14 cellular contexts compared by ENCODE assay signal in genomic region chr9:98120476-98120875, GRCh38. TPM values are rescaled to one million over a fixed set of nuclear protein-coding genes. Genes with fewer than 3 reads are reported as not detected.
DNase-seq lines count a peak whose midpoint lies in the region; ATAC-seq, FAIRE-seq and TF ChIP-seq lines count a peak whose summit lies in the region.
"Had no signal": no experiment of that assay in that cellular context is flagged by ENCODE, and none has a peak within 500 bp of the region (broad histone marks: within the 10 kb centered on the region; RNA-seq: fewer than 3 reads in every experiment).

No MANE protein-coding gene starts in this region.

- no peaks in the 10 kb centered on the region for H3K79me1 ChIP-seq in H9 (ENCODE audit: insufficient read depth, low read depth, low read length, poor library complexity, severe bottlenecking)

- H3K9me3 Mint-ChIP-seq in H9 (no peaks in the 10 kb centered on the region; a peak in 2 of 5 replicates), natural killer cell (no peaks in the 10 kb centered on the region), endodermal cell (no peaks in the 10 kb centered on the region)
- no peaks in the 10 kb centered on the region for H3K9me3 Mint-ChIP-seq in activated naive CD8-positive, alpha-beta T cell treated with anti-CD3 and anti-CD28 coated beads, Interleukin-2, amount 50 U/mL, for 24 hours

- H3K36me3 Mint-ChIP-seq in H9 (ENCODE audit: insufficient read depth in 1 of 3, low read depth in 3 of 3) (peaks cover 5 to 9% (median 6%) of the 10 kb centered on the region in 3 experiments; a peak in 4 of 7 replicates), natural killer cell (no peaks in the 10 kb centered on the region), endodermal cell (ENCODE audit: low read depth) (peaks cover 11% of the 10 kb centered on the region)
- peaks cover 11% of the 10 kb centered on the region for H3K36me3 Mint-ChIP-seq in activated naive CD8-positive, alpha-beta T cell treated with anti-CD3 and anti-CD28 coated beads, Interleukin-2, amount 50 U/mL, for 24 hours (ENCODE audit: low read depth)

- no peak overlapping the region for H3K56ac ChIP-seq in H9 (ENCODE audit: insufficient read length, low read depth, low read length)

- H3K23me2 ChIP-seq in H9 (ENCODE audit: insufficient read length, low read depth, low read length, poor library complexity, severe bottlenecking), result peaks cover 8% of the 10 kb centered on the region

- H2BK120ac ChIP-seq in H9 (ENCODE audit: low read depth, low read length, poor library complexity, severe bottlenecking), result no peak overlapping the region

- no peaks in the 10 kb centered on the region for H3K79me2 ChIP-seq in H9 (ENCODE audit: insufficient read depth, low read length)
- H3K79me2 ChIP-seq in GM23248 (ENCODE audit: insufficient read depth), result no peaks in the 10 kb centered on the region

- no peak for TF ChIP-seq CTCF in H9 (conservative IDR thresholded peaks at IDR 0.05)
- TF ChIP-seq CTCF in natural killer cell (IDR thresholded peaks at IDR 0.05), result no peak
- no peak for TF ChIP-seq CTCF in endodermal cell (conservative IDR thresholded peaks at IDR 0.05)

- no peak overlapping the region for H3K14ac ChIP-seq in H9 (ENCODE audit: insufficient read depth, low read length)

- H2AK5ac ChIP-seq in H9 (ENCODE audit: insufficient read length, low read length), result no peak overlapping the region

- no peak overlapping the region for H3K4ac ChIP-seq in H9 (ENCODE audit: low read depth, low read length)

- peaks cover 55 to 86% (median 79%) of the 10 kb centered on the region in 10 experiments for H3K4me1 ChIP-seq in BLaER1 treated with 17β-estradiol and CSF1 and Interleukin-3, amounts not matched to agents 10 nM and 100 nM
- H3K4me1 ChIP-seq in H9 (ENCODE audit: insufficient read depth, low read length), result no peaks in the 10 kb centered on the region
- peaks cover 6% of the 10 kb centered on the region for H3K4me1 ChIP-seq in endodermal cell (ENCODE audit: control insufficient read depth, insufficient read depth, low read length)
- H3K4me1 ChIP-seq in GM23248 (ENCODE audit: insufficient read depth), result no peaks in the 10 kb centered on the region

- H3T11ph ChIP-seq in H9 (ENCODE audit: low read length), result no peak overlapping the region

- H2AFZ ChIP-seq in H9 (ENCODE audit: low read length) (no peak overlapping the region), GM23248 (no peak overlapping the region)

- no peak overlapping the region for H4K91ac ChIP-seq in H9 (ENCODE audit: insufficient read length, low read depth, low read length)

- H3K27ac ChIP-seq in BLaER1 treated with 17β-estradiol and CSF1 and Interleukin-3, amounts not matched to agents 10 nM and 100 nM, result peak overlapping the region in 10 of 11 experiments; percentile 29 to 84 (median 62); a peak in 20 of 22 replicates
- no peak overlapping the region for H3K27ac ChIP-seq in H9 (ENCODE audit: insufficient read length, low read depth, low read length)
- no peak overlapping the region for H3K27ac ChIP-seq in endodermal cell (ENCODE audit: low read depth, low read length)
- no peak overlapping the region for H3K27ac ChIP-seq in GM23248

- H3K4me3 ChIP-seq in BLaER1 treated with 17β-estradiol and CSF1 and Interleukin-3, amounts not matched to agents 10 nM and 100 nM, result 0 out of 20 replicates have a peak overlapping the region, but pooled peaks of 1 of the 10 experiments have one; percentile 1
- H3K4me3 ChIP-seq in endodermal cell (ENCODE audit: low read length) (no peak overlapping the region), GM23248 (no peak overlapping the region)
- H3K4me3 ChIP-seq: gastrocnemius medialis had no signal

- intact Hi-C loops in natural killer cell (cut with micrococcal nuclease), result no loop called here

- H2BK15ac ChIP-seq in H9 (ENCODE audit: low read depth, low read length), result no peak overlapping the region

- in situ Hi-C loops in GM23248 (cut with MboI), result no loop called here

- no peak overlapping the region for H2BK5ac ChIP-seq in H9 (ENCODE audit: insufficient read length, low read length)

- H2BK12ac ChIP-seq in H9 (ENCODE audit: insufficient read length, low read depth, low read length), result no peak overlapping the region

- DNase-seq in H9 (no peak), natural killer cell (no peak), cerebellar cortex (ENCODE audit: low spot score) (no peak), endodermal cell (no peak), GM23248 (no peak), RCC 7860 (ENCODE audit: low spot score) (no peak)
- no peak for DNase-seq in activated naive CD8-positive, alpha-beta T cell treated with anti-CD3 and anti-CD28 coated beads, Interleukin-2, amount 50 U/mL, for 24 hours
- DNase-seq: activated CD4-positive, CD25-positive, alpha-beta regulatory T cell treated with anti-CD3 and anti-CD28 coated beads, Interleukin-2, amount 50 U/mL, for 72 hours; gastrocnemius medialis; HCEC 1CT; NCI-H1105 treated with DMSO at 0.1 percent for 48 hours; stimulated activated CD4-positive, alpha-beta T cell treated with anti-CD3 and anti-CD28 coated beads, Interleukin-2, amount 100 ng/mL, for 48 hours had no signal

- H3K18ac ChIP-seq in H9 (ENCODE audit: insufficient read length, low read depth, low read length), result no peak overlapping the region

- FAIRE-seq in RCC 7860 (lab: Jason Lieb, UNC), result no peak
- FAIRE-seq: urothelium cell line had no signal

- no peaks in the 10 kb centered on the region for H4K20me1 ChIP-seq in BLaER1 treated with 17β-estradiol and CSF1 and Interleukin-3, amounts not matched to agents 10 nM and 100 nM
- no peaks in the 10 kb centered on the region for H4K20me1 ChIP-seq in H9 (ENCODE audit: control insufficient read depth, insufficient read depth, insufficient read length)
- H4K20me1 ChIP-seq in GM23248 (ENCODE audit: insufficient read depth), result no peaks in the 10 kb centered on the region

- H4K8ac ChIP-seq in H9 (replicated peaks; ENCODE audit: insufficient read length, low read depth, low read length), result no peak overlapping the region

- H3K36me3 ChIP-seq in BLaER1 treated with 17β-estradiol and CSF1 and Interleukin-3, amounts not matched to agents 10 nM and 100 nM, result peaks cover 0 to 16% (median 12%) of the 10 kb centered on the region in 11 experiments; a peak in 16 of 22 replicates
- H3K36me3 ChIP-seq in endodermal cell (ENCODE audit: control insufficient read depth, insufficient read depth, low read length) (peaks cover 4% of the 10 kb centered on the region), GM23248 (ENCODE audit: low read depth) (no peaks in the 10 kb centered on the region)
- H3K36me3 ChIP-seq: gastrocnemius medialis had no signal

- H3K9ac ChIP-seq in BLaER1 treated with 17β-estradiol and CSF1 and Interleukin-3, amounts not matched to agents 10 nM and 100 nM, result peak overlapping the region in 4 of 11 experiments; percentile 15 to 82 (median 23); a peak in 9 of 22 replicates
- no peak overlapping the region for H3K9ac ChIP-seq in H9 (ENCODE audit: extremely low read depth, insufficient read length, low read length)
- no peak overlapping the region for H3K9ac ChIP-seq in endodermal cell (ENCODE audit: extremely low read depth, low read length, poor library complexity, severe bottlenecking)
- no peak overlapping the region for H3K9ac ChIP-seq in GM23248

- no peaks in the 10 kb centered on the region for H3K9me3 ChIP-seq in BLaER1 treated with 17β-estradiol and CSF1 and Interleukin-3, amounts not matched to agents 10 nM and 100 nM (replicated peaks in 1 of 11)
- H3K9me3 ChIP-seq in H9 (ENCODE audit: control insufficient read depth, low read depth, low read length) (no peaks in the 10 kb centered on the region), endodermal cell (ENCODE audit: control insufficient read depth, low read length) (no peaks in the 10 kb centered on the region), GM23248 (ENCODE audit: low read depth) (no peaks in the 10 kb centered on the region)
- H3K9me3 ChIP-seq: gastrocnemius medialis had no signal

- no peaks in the 10 kb centered on the region for H3F3A ChIP-seq in GM23248 (ENCODE audit: insufficient read depth)

- H3K4me1 Mint-ChIP-seq in H9, result peaks cover 12 to 13% of the 10 kb centered on the region in 2 experiments
- H3K4me1 Mint-ChIP-seq in activated naive CD8-positive, alpha-beta T cell treated with anti-CD3 and anti-CD28 coated beads, Interleukin-2, amount 50 U/mL, for 24 hours, result peaks cover 35% of the 10 kb centered on the region
- peaks cover 33 to 34% of the 10 kb centered on the region in 2 donors for H3K4me1 Mint-ChIP-seq in natural killer cell
- peaks cover 3% of the 10 kb centered on the region for H3K4me1 Mint-ChIP-seq in endodermal cell

- H3K27me3 Mint-ChIP-seq in H9 (ENCODE audit: low read depth), result peaks cover 13% of the 10 kb centered on the region
- no peaks in the 10 kb centered on the region for H3K27me3 Mint-ChIP-seq in activated naive CD8-positive, alpha-beta T cell treated with anti-CD3 and anti-CD28 coated beads, Interleukin-2, amount 50 U/mL, for 24 hours
- no peaks in the 10 kb centered on the region for H3K27me3 Mint-ChIP-seq in natural killer cell (ENCODE audit: low read depth in 2 of 2)
- H3K27me3 Mint-ChIP-seq in endodermal cell (ENCODE audit: insufficient read depth), result peaks cover 15% of the 10 kb centered on the region

- no peak overlapping the region for H3K27ac Mint-ChIP-seq in H9
- peak overlapping the region; percentile 72 for H3K27ac Mint-ChIP-seq in activated naive CD8-positive, alpha-beta T cell treated with anti-CD3 and anti-CD28 coated beads, Interleukin-2, amount 50 U/mL, for 24 hours
- peak overlapping the region; percentile 92 to 95 for H3K27ac Mint-ChIP-seq in natural killer cell
- no peak overlapping the region for H3K27ac Mint-ChIP-seq in endodermal cell

- no peaks in the 10 kb centered on the region for H3K27me3 ChIP-seq in BLaER1 treated with 17β-estradiol and CSF1 and Interleukin-3, amounts not matched to agents 10 nM and 100 nM
- no peaks in the 10 kb centered on the region for H3K27me3 ChIP-seq in H9 (ENCODE audit: insufficient read depth, low read length)
- no peaks in the 10 kb centered on the region for H3K27me3 ChIP-seq in endodermal cell (ENCODE audit: control insufficient read depth, insufficient read depth, low read length, poor library complexity, severe bottlenecking)
- H3K27me3 ChIP-seq in GM23248 (replicated peaks; ENCODE audit: insufficient read depth), result no peaks in the 10 kb centered on the region

- WGBS in H9 (ENCODE audit: extremely low coverage, insufficient read length, low lambda C conversion rate), result no CpG with 5 or more reads among the region's 3 CpGs
- 90 to 100% methylated on average over 2 to 3 of the region's 3 CpGs for WGBS in endodermal cell (ENCODE audit: insufficient coverage in 1 of 2, insufficient read length in 1 of 2), 2 experiments
- 70 to 76% methylated on average over 3 of the region's 3 CpGs for WGBS in GM23248 (ENCODE audit: low coverage in 1 of 2, low lambda C conversion rate in 2 of 2, missing lambda C conversion rate in 2 of 2), 2 experiments

- peak overlapping the region; percentile 14 to 15; a peak in 2 of 5 replicates for H3K4me3 Mint-ChIP-seq in H9
- H3K4me3 Mint-ChIP-seq in activated naive CD8-positive, alpha-beta T cell treated with anti-CD3 and anti-CD28 coated beads, Interleukin-2, amount 50 U/mL, for 24 hours, result peak overlapping the region; percentile 89
- H3K4me3 Mint-ChIP-seq in natural killer cell, result peak overlapping the region; percentile 91
- H3K4me3 Mint-ChIP-seq in endodermal cell, result no peak overlapping the region

- H2BK20ac ChIP-seq in H9 (ENCODE audit: low read depth, low read length, poor library complexity, severe bottlenecking), result no peak overlapping the region

- H3K9me2 ChIP-seq in GM23248 (ENCODE audit: insufficient read depth), result no peaks in the 10 kb centered on the region

- H3K23ac ChIP-seq in H9 (ENCODE audit: insufficient read length, low read depth, low read length), result no peak overlapping the region

- no peak overlapping the region for H4K5ac ChIP-seq in H9 (ENCODE audit: insufficient read length, low read depth, low read length)

- peak overlapping the region; percentile 37 to 97 (median 88) for H3K4me2 ChIP-seq in BLaER1 treated with 17β-estradiol and CSF1 and Interleukin-3, amounts not matched to agents 10 nM and 100 nM
- no peak overlapping the region for H3K4me2 ChIP-seq in H9 (ENCODE audit: insufficient read depth, insufficient read length, low read length)
- no peak overlapping the region for H3K4me2 ChIP-seq in GM23248 (ENCODE audit: unreplicated experiment)

- no peak for ATAC-seq in activated naive CD8-positive, alpha-beta T cell treated with anti-CD3 and anti-CD28 coated beads, Interleukin-2, amount 50 U/mL, for 24 hours
- no peak for ATAC-seq in natural killer cell

RNA-seq across cellular contexts. Expression of gene TRIM14, which starts 1.5 kb away (rescaled TPM):
- total RNA-seq in H9 (2021) (12.5 and 14.7 TPM in 2 replicates), natural killer cell (10 to 100 TPM; 45.1 to 66.5 (median 65.3) TPM), endodermal cell (1 to 10 TPM; 3.1 to 5.1 TPM)
- polyA plus RNA-seq in endodermal cell (2013, experiment 1 of 2), result 3.0 TPM
- polyA plus RNA-seq in endodermal cell (2013, experiment 2 of 2), result 1.8 TPM
- total RNA-seq in GM23248 (2014; rRNA removed; shearing (Covaris generic)), result 2.7 and 6.4 TPM in 2 replicates
- 7.8 and 8.0 TPM in 2 replicates for polyA plus RNA-seq in GM23248 (2016; fragmentation: Nextera tagmentation; extraction: Ambion mirVana)

Comparison
In these comparisons a context has a peak if more than half of its experiments do, and no peak if none do; other contexts are left out.
1. H3K27ac ChIP-seq: peak in BLaER1 treated with 17β-estradiol and CSF1 and Interleukin-3, amounts not matched to agents 10 nM and 100 nM (10 of 11); none in H9 (single experiment), endodermal cell (single experiment) and GM23248 (single experiment).
2. H3K4me2 ChIP-seq: peak in BLaER1 treated with 17β-estradiol and CSF1 and Interleukin-3, amounts not matched to agents 10 nM and 100 nM (11 of 11); none in H9 (single experiment) and GM23248 (single experiment).
3. H3K27ac Mint-ChIP-seq: peak in activated naive CD8-positive, alpha-beta T cell treated with anti-CD3 and anti-CD28 coated beads, Interleukin-2, amount 50 U/mL, for 24 hours (single experiment) and natural killer cell (2 of 2); none in H9 (0 of 3) and endodermal cell (single experiment).